Comparison of ENCODE assay signal across 8 cellular contexts in genomic region chr11:17991799-17992433, GRCh38. TPM values are rescaled to one million over a fixed set of nuclear protein-coding genes. Genes with fewer than 3 reads are reported as not detected.
DNase-seq lines count a peak whose midpoint lies in the region; ATAC-seq and TF ChIP-seq lines count a peak whose summit lies in the region.

No MANE protein-coding gene starts in this region.

- no peaks in the 10 kb centered on the region for H3K9me3 ChIP-seq in heart left ventricle
- H3K9me3 ChIP-seq in gastrocnemius medialis = no peaks in the 10 kb centered on the region

- H3K36me3 ChIP-seq in heart left ventricle (peaks cover 0 to 72% (median 31%) of the 10 kb centered on the region in 9 donors), gastrocnemius medialis (peaks cover 0 to 8% of the 10 kb centered on the region in 2 donors)

- DNase-seq in DMS153 treated with DMSO at 0.1 percent for 48 hours (lab: John Stamatoyannopoulos, UW; ENCODE audit: unreplicated experiment) (peak; percentile 39), NOMO-1 treated with dmso at 0.1 percent for 144 hours (lab: John Stamatoyannopoulos, UW; ENCODE audit: unreplicated experiment) (peak; percentile 15), heart left ventricle (no peak), gastrocnemius medialis (no peak), occipital lobe (lab: John Stamatoyannopoulos, UW) (no peak)
- peak; percentile 42 for DNase-seq in activated naive CD4-positive, alpha-beta T cell treated with Interleukin-2 at 50 U/mL for 16 hours

- H3K4me3 ChIP-seq in heart left ventricle (no peak overlapping the region), gastrocnemius medialis (no peak overlapping the region)

- TF ChIP-seq CTCF in heart left ventricle (IDR thresholded peaks at IDR 0.05) = peak; percentile 57 to 86 (median 74)
- peak; percentile 47 to 69 (median 58) for TF ChIP-seq CTCF in gastrocnemius medialis (IDR thresholded peaks at IDR 0.05 in 4 of 5, conservative IDR thresholded peaks at IDR 0.05 in 1 of 5)

- H3K4me1 ChIP-seq in heart left ventricle = no peaks in the 10 kb centered on the region
- H3K4me1 ChIP-seq in gastrocnemius medialis = peaks cover 0 to 11% of the 10 kb centered on the region in 2 donors

- H3K27ac ChIP-seq in heart left ventricle = no peak overlapping the region
- H3K27ac ChIP-seq in gastrocnemius medialis = no peak overlapping the region

- ATAC-seq in GM19372 (IDR thresholded peaks at IDR 0.05; ENCODE audit: low read depth, unreplicated experiment) (peak; percentile 81), HG03442 (IDR thresholded peaks at IDR 0.05; ENCODE audit: unreplicated experiment) (peak; percentile 85), heart left ventricle (peak in 2 of 4 donors; percentile 47 to 68), gastrocnemius medialis (peak in 1 of 2 donors; percentile 74)

- 58 to 67% (median 62%) methylated on average over 4 of the region's 4 CpGs for WGBS in heart left ventricle, 4 donors

- no peaks in the 10 kb centered on the region for H3K27me3 ChIP-seq in heart left ventricle
- H3K27me3 ChIP-seq in gastrocnemius medialis = no peaks in the 10 kb centered on the region

- TF ChIP-seq POLR2A in heart left ventricle (IDR thresholded peaks at IDR 0.05) (no peak), gastrocnemius medialis (IDR thresholded peaks at IDR 0.05) (no peak)

- in situ Hi-C loops in gastrocnemius medialis (cut with MboI; ENCODE audit: low sequenced_read_pairs in 4 of 4) = loop anchor here in 1 of 4 donors (10.0 kb wide), 1 partner anchor 113 kb away; the partner anchor contains the start of gene SAAL1

- intact Hi-C loops in heart left ventricle (cut with DNase I) (loop anchor here in 3 of 10 donors (2.0 to 10.0 kb wide), 4 partner anchors 113 to 773 kb away; partner anchors contain the start of gene SAAL1 (in 3 of the 3)), gastrocnemius medialis (cut with DNase I; ENCODE audit: low total_unique reads) (loop anchor here (5.0 kb wide), 1 partner anchor 115 kb away; the partner anchor contains the start of gene SAAL1)

RNA-seq across cellular contexts. Expression of gene SERGEF, which starts 20.9 kb away (rescaled TPM):
- total RNA-seq in heart left ventricle = 10 to 100 TPM; 11.6 to 26.4 (median 22.1) TPM
- 10 to 100 TPM; 16.0 to 55.0 TPM for polyA plus RNA-seq in heart left ventricle
- total RNA-seq in gastrocnemius medialis = 10 to 100 TPM; 11.8 to 34.7 (median 24.5) TPM
- 45.5 TPM for total RNA-seq in occipital lobe

RNA-seq across cellular contexts. Expression of gene TPH1, which starts 54.2 kb away (rescaled TPM):
- total RNA-seq in heart left ventricle = under 1 TPM in 4 of 9 donors, not detected in 5; 0.06 to 0.45 (median 0.19) TPM
- polyA plus RNA-seq in heart left ventricle = under 1 TPM; 0.11 to 0.19 TPM
- under 1 TPM; 0.07 to 0.51 (median 0.10) TPM for total RNA-seq in gastrocnemius medialis
- 0.47 TPM for total RNA-seq in occipital lobe

Comparison
In these comparisons a context has a peak if more than half of its experiments do, and no peak if none do; other contexts are left out.
1. DNase-seq: peak in DMS153 treated with DMSO at 0.1 percent for 48 hours (single experiment), NOMO-1 treated with dmso at 0.1 percent for 144 hours (single experiment) and activated naive CD4-positive, alpha-beta T cell treated with Interleukin-2 at 50 U/mL for 16 hours (single experiment); none in heart left ventricle (0 of 5), gastrocnemius medialis (0 of 2) and occipital lobe (single experiment).